ENCODE assay signal across 13 cellular contexts in the genomic region with DNA sequence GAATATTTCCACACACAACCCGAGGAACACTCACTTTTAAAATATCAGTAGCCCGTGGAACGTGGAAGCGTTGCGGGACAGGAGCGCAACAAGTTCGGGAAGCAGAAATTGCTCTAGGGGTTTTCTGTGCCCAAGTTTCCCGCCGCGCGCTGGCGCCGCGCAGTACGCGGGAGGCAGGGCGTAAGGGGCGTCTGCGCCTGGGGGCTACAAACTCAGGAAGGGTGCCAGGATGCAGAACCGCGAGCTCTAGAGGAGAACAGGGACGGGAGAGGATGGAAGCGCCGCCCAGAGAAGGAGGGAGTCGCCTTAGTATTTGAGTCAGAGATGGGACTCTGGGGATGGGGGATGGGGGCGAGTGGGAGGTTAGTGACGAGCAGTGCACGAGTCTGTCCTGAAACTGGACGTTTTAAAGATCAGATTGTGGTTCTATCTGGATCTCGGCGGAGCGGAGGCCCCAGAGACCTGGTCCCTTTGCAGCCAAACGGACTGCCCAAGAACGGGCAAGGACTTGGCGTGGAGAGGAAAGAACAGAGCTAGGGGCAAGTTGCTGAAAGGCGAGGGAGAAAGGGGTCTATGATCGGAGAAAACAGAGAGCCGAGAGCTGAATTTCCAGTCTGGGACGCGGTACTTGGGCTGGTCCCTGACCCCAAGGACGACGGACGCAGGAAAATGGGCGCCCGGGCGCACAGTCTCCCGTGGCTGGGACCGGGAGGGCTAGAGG. TPM values are rescaled to one million over a fixed set of nuclear protein-coding genes. Genes with fewer than 3 reads are reported as not detected.
DNase-seq lines count a peak whose midpoint lies in the region; ATAC-seq and TF ChIP-seq lines count a peak whose summit lies in the region.
"Had no signal": no experiment of that assay in that cellular context is flagged by ENCODE, and none has a peak within 500 bp of the region (broad histone marks: within the 10 kb centered on the region; RNA-seq: fewer than 3 reads in every experiment).

No MANE protein-coding gene starts in this region.

- H3K9me3 ChIP-seq in effector memory CD4-positive, alpha-beta T cell (ENCODE audit: control insufficient read depth, low read length) = no peaks in the 10 kb centered on the region
- H3K9me3 ChIP-seq: mucosa of descending colon, upper lobe of right lung had no signal

- no peaks in the 10 kb centered on the region for H3K4me1 ChIP-seq in ACC112 (ENCODE audit: control insufficient read depth, insufficient read depth, low read length, unreplicated experiment)
- H3K4me1 ChIP-seq in effector memory CD4-positive, alpha-beta T cell (ENCODE audit: control insufficient read depth, insufficient read depth, low read length, poor library complexity, severe bottlenecking) = no peaks in the 10 kb centered on the region

- H3K4me3 Mint-ChIP-seq in activated naive CD8-positive, alpha-beta T cell = peak overlapping the region; percentile 65

- H3K36me3 Mint-ChIP-seq in activated naive CD8-positive, alpha-beta T cell = peaks cover 3% of the 10 kb centered on the region

- no peaks in the 10 kb centered on the region for H3K36me3 ChIP-seq in ACC112 (ENCODE audit: insufficient read depth, low read length)
- H3K36me3 ChIP-seq in effector memory CD4-positive, alpha-beta T cell (ENCODE audit: control insufficient read depth, insufficient read depth, low read length) = no peaks in the 10 kb centered on the region
- H3K36me3 ChIP-seq: upper lobe of right lung had no signal

- ATAC-seq in GM19324 (IDR thresholded peaks at IDR 0.05; ENCODE audit: low FRiP score, unreplicated experiment) = no peak
- ATAC-seq: mucosa of descending colon, upper lobe of right lung had no signal

- H3K27me3 Mint-ChIP-seq in activated naive CD8-positive, alpha-beta T cell = peaks cover 56% of the 10 kb centered on the region

- H3K27me3 ChIP-seq in ACC112 (ENCODE audit: insufficient read depth, low read length) = peaks cover 95% of the 10 kb centered on the region
- H3K27me3 ChIP-seq in effector memory CD4-positive, alpha-beta T cell (replicated peaks; ENCODE audit: control insufficient read depth, insufficient read depth, low read length, poor library complexity, severe bottlenecking) = peaks cover 50% of the 10 kb centered on the region

- DNase-seq in GM13976 (ENCODE audit: low spot score) (peak; percentile 41), mesenteric fat pad (ENCODE audit: low spot score) (peak; percentile 62), SIG-M5 (lab: John Stamatoyannopoulos, UW) (no peak), AG08396 (ENCODE audit: low spot score) (no peak)
- no peak for DNase-seq in effector memory CD4-positive, alpha-beta T cell
- DNase-seq: Calu3; mucosa of descending colon; stimulated activated CD4-positive, alpha-beta T cell treated with anti-CD3 and anti-CD28 coated beads, Interleukin-1b, Interleukin-23, amount 100 ng/mL, for 48 hours; upper lobe of right lung had no signal

- H3K27ac ChIP-seq in ACC112 (ENCODE audit: low read depth, low read length) = no peak overlapping the region
- no peak overlapping the region for H3K27ac ChIP-seq in effector memory CD4-positive, alpha-beta T cell (ENCODE audit: insufficient read depth, low read length, poor library complexity, severe bottlenecking)
- H3K27ac ChIP-seq: upper lobe of right lung had no signal

- peaks cover 5% of the 10 kb centered on the region for H3K9me3 Mint-ChIP-seq in activated naive CD8-positive, alpha-beta T cell (ENCODE audit: low read depth)

- no peak overlapping the region for H2AFZ ChIP-seq in ACC112 (ENCODE audit: low read length, unreplicated experiment)

- H3K4me3 ChIP-seq in ACC112 (ENCODE audit: low read depth, low read length) = peak overlapping the region; percentile 58
- no peak overlapping the region for H3K4me3 ChIP-seq in effector memory CD4-positive, alpha-beta T cell (ENCODE audit: insufficient read depth, low read depth, low read length, poor library complexity, severe bottlenecking)
- H3K4me3 ChIP-seq: mucosa of descending colon, upper lobe of right lung had no signal

- no peak overlapping the region for H3K27ac Mint-ChIP-seq in activated naive CD8-positive, alpha-beta T cell

- in situ Hi-C loops in GM13976 (cut with MboI; ENCODE audit: low sequenced_read_pairs, unreplicated experiment) = no loop called here

- peaks cover 32% of the 10 kb centered on the region for H3K4me1 Mint-ChIP-seq in activated naive CD8-positive, alpha-beta T cell (ENCODE audit: low read depth)

- no peaks in the 10 kb centered on the region for H3K79me2 ChIP-seq in ACC112 (ENCODE audit: control insufficient read depth, insufficient read depth, low read length, unreplicated experiment)

- no peak for TF ChIP-seq CTCF in GM13976 (IDR thresholded peaks at IDR 0.05; ENCODE audit: borderline replicate concordance, control extremely low read depth, extremely low read depth, insufficient read depth, missing control alignments)

RNA-seq across cellular contexts. Expression of gene BSX, which starts 4.7 kb away (rescaled TPM):
- total RNA-seq in mesenteric fat pad = not detected
- total RNA-seq: Calu3; mucosa of descending colon; T-helper 2 cell treated with Interferon-gamma antibody and Interleukin-4, amounts not matched to agents 100 ng/mL and 5 ng/mL, for 36 hours; upper lobe of right lung had no signal

Comparison
In these comparisons a context has a peak if more than half of its experiments do, and no peak if none do; other contexts are left out.
1. DNase-seq: peak in GM13976 (single experiment) and mesenteric fat pad (single experiment); none in SIG-M5 (single experiment), AG08396 (single experiment) and effector memory CD4-positive, alpha-beta T cell (0 of 3).